2 cellular contexts compared by ENCODE assay signal in genomic region chr14:91277546-91278382, GRCh38.
TF ChIP-seq lines count a peak whose summit lies in the region.

No MANE protein-coding gene starts in this region.

TF ChIP-seq in SK-N-SH, 30 proteins besides CTCF, POLR2A, EP300 and RAD21 (continued from another document):
- TF ChIP-seq ZBTB33 (IDR thresholded peaks at IDR 0.05; ENCODE audit: borderline replicate concordance, low read depth), result no peak
- TF ChIP-seq NRF1 (IDR thresholded peaks at IDR 0.05; ENCODE audit: low read depth, low read length), result no peak
- no peak for TF ChIP-seq MEF2A (IDR thresholded peaks at IDR 0.05; ENCODE audit: borderline replicate concordance, low read depth)
- no peak for TF ChIP-seq RFX5 (IDR thresholded peaks at IDR 0.05; ENCODE audit: low read length)
- TF ChIP-seq GATA2 (CRISPR knock-in tag; IDR thresholded peaks at IDR 0.05), result no peak
- TF ChIP-seq FOXM1 (IDR thresholded peaks at IDR 0.05; ENCODE audit: low read depth), result no peak
- no peak for TF ChIP-seq TAF1 (IDR thresholded peaks at IDR 0.05; ENCODE audit: borderline replicate concordance, low read depth, low read length)

TF ChIP-seq in SK-N-SH treated with all-trans-retinoic acid at 6 μM for 48 hours, 23 proteins besides CTCF, POLR2A, EP300 and RAD21 (continued from another document):
- TF ChIP-seq CSRNP3 (CRISPR knock-in tag; IDR thresholded peaks at IDR 0.05) (no peak), ZC3H10 (CRISPR knock-in tag; IDR thresholded peaks at IDR 0.05) (no peak), CREB5 (CRISPR knock-in tag; IDR thresholded peaks at IDR 0.05; ENCODE audit: low read depth) (no peak)
